In the genomic region with DNA sequence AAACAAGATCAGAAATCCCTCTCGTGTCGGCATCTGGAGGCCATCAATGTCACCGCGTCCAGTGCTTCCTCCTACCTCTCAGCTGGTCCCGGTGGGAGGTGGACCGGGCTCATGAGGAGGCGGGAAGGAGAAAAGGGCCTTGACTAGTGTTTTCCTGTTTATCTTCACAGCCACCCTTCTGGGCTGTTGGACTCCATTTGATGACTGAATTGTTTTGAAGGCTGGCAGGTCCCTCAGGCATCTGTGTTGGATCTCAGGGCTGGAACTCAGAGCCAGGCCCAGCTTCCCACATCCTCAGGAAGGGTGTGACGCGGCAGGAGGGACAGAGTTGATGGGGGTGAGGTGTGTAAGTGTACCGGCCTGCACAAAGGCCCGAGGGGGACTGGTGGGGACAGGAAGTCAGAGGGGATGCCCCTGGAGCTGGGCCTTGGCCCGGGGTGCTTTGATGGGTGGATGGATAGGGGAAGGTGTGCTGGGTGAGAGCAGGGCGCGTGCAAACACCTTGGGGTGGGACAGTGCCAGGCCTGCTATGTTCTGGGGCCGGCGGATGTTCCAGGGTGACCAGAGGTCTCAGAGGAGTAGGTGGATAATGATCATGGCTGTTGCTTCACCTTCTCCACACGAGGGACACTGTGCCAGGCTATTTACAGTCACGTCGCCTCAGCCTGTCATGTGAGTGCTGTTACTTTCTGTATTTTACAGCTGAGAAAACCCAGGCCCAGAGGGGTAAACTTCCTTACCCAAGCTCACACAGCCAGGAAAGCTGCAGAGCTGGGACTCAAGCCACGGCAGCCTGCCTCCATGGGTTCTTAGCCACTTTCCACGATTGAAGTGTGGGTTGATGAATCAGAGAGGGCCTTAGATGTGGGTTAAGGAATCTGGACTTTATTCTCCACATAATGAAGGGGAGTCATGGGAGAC, we compare ENCODE assay signal across 10 cellular contexts. TPM values are rescaled to one million over a fixed set of nuclear protein-coding genes. Genes with fewer than 3 reads are reported as not detected.
DNase-seq lines count a peak whose midpoint lies in the region; ATAC-seq lines count a peak whose summit lies in the region.
"Had no signal": no experiment of that assay in that cellular context is flagged by ENCODE, and none has a peak within 500 bp of the region (broad histone marks: within the 10 kb centered on the region; RNA-seq: fewer than 3 reads in every experiment).

No MANE protein-coding gene starts in this region.

- peak; percentile 66 for DNase-seq in NCI-H82 (lab: John Stamatoyannopoulos, UW)
- DNase-seq in NCI-H82 treated with DMSO at 0.1 percent for 48 hours (lab: John Stamatoyannopoulos, UW; ENCODE audit: unreplicated experiment), result no peak
- peak; percentile 66 for DNase-seq in amniotic epithelial cell (ENCODE audit: low read depth)
- DNase-seq in left kidney (ENCODE audit: low read depth, low spot score), result peak; percentile 38
- DNase-seq in stimulated activated effector memory CD8-positive, alpha-beta T cell treated with anti-CD3 and anti-CD28 coated beads, Interleukin-12 subunit alpha, Interleukin-12 subunit beta, amount 100 ng/mL, for 72 hours (ENCODE audit: low spot score in 2 of 2), result no peak
- no peak for DNase-seq in NCI-H2196 treated with DMSO at 0.1 percent for 48 hours (lab: John Stamatoyannopoulos, UW; ENCODE audit: unreplicated experiment)
- DNase-seq in DMS79 (lab: John Stamatoyannopoulos, UW), result no peak
- DNase-seq in ureter (ENCODE audit: low spot score), result no peak
- DNase-seq: nucleus accumbens, SK-N-SH had no signal

- peaks cover 9% of the 10 kb centered on the region for H3K4me1 Mint-ChIP-seq in stimulated activated effector memory CD8-positive, alpha-beta T cell treated with anti-CD3 and anti-CD28 coated beads, Interleukin-12 subunit alpha, Interleukin-12 subunit beta, amount 100 ng/mL, for 72 hours

- no peak overlapping the region for H3K4me3 Mint-ChIP-seq in stimulated activated effector memory CD8-positive, alpha-beta T cell treated with anti-CD3 and anti-CD28 coated beads, Interleukin-12 subunit alpha, Interleukin-12 subunit beta, amount 100 ng/mL, for 72 hours

- peak overlapping the region; percentile 78 for H3K27ac Mint-ChIP-seq in stimulated activated effector memory CD8-positive, alpha-beta T cell treated with anti-CD3 and anti-CD28 coated beads, Interleukin-12 subunit alpha, Interleukin-12 subunit beta, amount 100 ng/mL, for 72 hours

- H3K9me3 Mint-ChIP-seq in stimulated activated effector memory CD8-positive, alpha-beta T cell treated with anti-CD3 and anti-CD28 coated beads, Interleukin-12 subunit alpha, Interleukin-12 subunit beta, amount 100 ng/mL, for 72 hours, result no peaks in the 10 kb centered on the region

- ATAC-seq in stimulated activated effector memory CD8-positive, alpha-beta T cell treated with anti-CD3 and anti-CD28 coated beads, Interleukin-12 subunit alpha, Interleukin-12 subunit beta, amount 100 ng/mL, for 72 hours, result no peak

- no peaks in the 10 kb centered on the region for H3K36me3 Mint-ChIP-seq in stimulated activated effector memory CD8-positive, alpha-beta T cell treated with anti-CD3 and anti-CD28 coated beads, Interleukin-12 subunit alpha, Interleukin-12 subunit beta, amount 100 ng/mL, for 72 hours

RNA-seq across cellular contexts. Expression of gene CHMP4B, which starts 17.9 kb away (rescaled TPM):
- total RNA-seq in ureter, result 124 TPM

Comparison
In these comparisons a context has a peak if more than half of its experiments do, and no peak if none do; other contexts are left out.
1. DNase-seq: peak in NCI-H82 (single experiment), amniotic epithelial cell (single experiment) and left kidney (single experiment); none in NCI-H82 treated with DMSO at 0.1 percent for 48 hours (single experiment), stimulated activated effector memory CD8-positive, alpha-beta T cell treated with anti-CD3 and anti-CD28 coated beads, Interleukin-12 subunit alpha, Interleukin-12 subunit beta, amount 100 ng/mL, for 72 hours (0 of 2), NCI-H2196 treated with DMSO at 0.1 percent for 48 hours (single experiment), DMS79 (single experiment) and ureter (single experiment).